8 cellular contexts compared by ENCODE assay signal in the genomic region with DNA sequence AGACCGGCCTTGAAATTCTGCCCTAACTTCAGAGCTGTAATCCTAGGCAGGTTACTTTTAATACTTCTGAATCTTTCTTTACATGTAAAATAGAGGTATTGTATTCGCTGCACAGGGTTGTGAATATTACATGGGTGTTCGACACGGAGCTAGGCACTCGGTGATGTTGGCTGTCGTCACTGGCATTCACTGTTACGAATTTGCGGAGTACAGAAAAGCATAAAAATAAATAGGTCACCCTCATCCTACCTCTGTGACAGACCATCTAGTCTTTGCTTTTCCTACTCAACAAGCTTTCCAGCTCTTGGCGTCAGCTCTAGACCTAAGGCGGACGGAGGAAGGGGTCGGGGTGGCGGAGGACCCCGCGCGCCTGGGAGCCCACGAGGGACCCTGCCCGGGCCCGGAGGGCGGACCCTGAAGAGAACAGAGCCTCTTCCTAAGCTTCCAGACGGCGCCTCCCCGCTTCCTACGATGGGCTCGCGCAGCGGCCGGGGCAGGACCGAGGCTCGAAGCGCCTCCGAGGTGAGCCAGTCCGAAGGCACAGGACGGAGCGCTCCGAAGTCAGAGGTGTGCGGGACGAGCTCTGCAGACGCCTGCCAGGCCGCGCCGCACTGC. TPM values are rescaled to one million over a fixed set of nuclear protein-coding genes. Genes with fewer than 3 reads are reported as not detected.
DNase-seq lines count a peak whose midpoint lies in the region; ATAC-seq and TF ChIP-seq lines count a peak whose summit lies in the region.

No MANE protein-coding gene starts in this region.

- H3K4me1 ChIP-seq in DND-41 (ENCODE audit: insufficient read depth, low read length) (peaks cover 39% of the 10 kb centered on the region), thyroid gland (peaks cover 45 to 56% of the 10 kb centered on the region in 2 donors)

- H3K27me3 ChIP-seq in DND-41 (ENCODE audit: insufficient read depth, low read length, poor library complexity): no peaks in the 10 kb centered on the region
- no peaks in the 10 kb centered on the region for H3K27me3 ChIP-seq in thyroid gland

- H4K20me1 ChIP-seq in DND-41 (ENCODE audit: insufficient read depth, low read length): peaks cover 19% of the 10 kb centered on the region

- H3K4me3 ChIP-seq in DND-41 (ENCODE audit: low read depth in 1 of 2, low read length in 2 of 2) (peak overlapping the region; percentile 87 to 88), astrocyte of the spinal cord (ENCODE audit: low read depth, low read length) (peak overlapping the region; percentile 80), thyroid gland (replicated peaks in 1 of 3) (peak overlapping the region; percentile 89 to 94 (median 91))

- 14 to 24% methylated on average over 23 to 39 of the region's 42 CpGs for WGBS in thyroid gland, 2 donors

- TF ChIP-seq CTCF in DND-41 (IDR thresholded peaks at IDR 0.05; ENCODE audit: borderline replicate concordance, extremely low read depth, low read length, poor library complexity, severe bottlenecking) (no peak), astrocyte of the spinal cord (IDR thresholded peaks at IDR 0.05; ENCODE audit: low read depth, low read length) (no peak), thyroid gland (IDR thresholded peaks at IDR 0.05) (no peak)

- peak overlapping the region; percentile 87 for H3K27ac ChIP-seq in DND-41 (ENCODE audit: low read length)
- H3K27ac ChIP-seq in thyroid gland: peak overlapping the region in 2 of 3 donors; percentile 86 to 91

- no peak for DNase-seq in DND-41
- no peak for DNase-seq in astrocyte of the spinal cord (ENCODE audit: low read depth, low spot score)
- DNase-seq in left colon: peak in 1 of 2 donors; percentile 58
- no peak for DNase-seq in thyroid gland

- TF ChIP-seq POLR2A in thyroid gland (IDR thresholded peaks at IDR 0.05): no peak

- H2AFZ ChIP-seq in DND-41 (ENCODE audit: low read depth, low read length): peak overlapping the region; percentile 94

- H3K36me3 ChIP-seq in DND-41 (ENCODE audit: insufficient read depth, low read length) (peaks cover 20% of the 10 kb centered on the region), thyroid gland (peaks cover 5 to 7% of the 10 kb centered on the region in 2 donors)

- ATAC-seq in DND-41 (ENCODE audit: insufficient read depth, low read depth): no peak
- ATAC-seq in HG03460 (IDR thresholded peaks at IDR 0.05; ENCODE audit: unreplicated experiment): peak; percentile 6
- peak; percentile 13 for ATAC-seq in left colon
- no peak for ATAC-seq in GM21576 (IDR thresholded peaks at IDR 0.05; ENCODE audit: unreplicated experiment)
- ATAC-seq in GM19035 (IDR thresholded peaks at IDR 0.05; ENCODE audit: unreplicated experiment): no peak
- ATAC-seq in HG02610 (IDR thresholded peaks at IDR 0.05; ENCODE audit: unreplicated experiment): no peak

- in situ Hi-C loops in astrocyte of the spinal cord (cut with HindIII; ENCODE audit: low sequenced_read_pairs): no loop called here

- H3K79me2 ChIP-seq in DND-41 (ENCODE audit: insufficient read depth, low read length): peaks cover 56% of the 10 kb centered on the region

- H3K9me3 ChIP-seq in DND-41 (ENCODE audit: insufficient read depth, low read length, severe bottlenecking) (no peaks in the 10 kb centered on the region), thyroid gland (no peaks in the 10 kb centered on the region)

- peak overlapping the region; percentile 97 for H3K9ac ChIP-seq in DND-41 (ENCODE audit: low read depth, low read length)

- H3K4me2 ChIP-seq in DND-41 (ENCODE audit: insufficient read depth, low read length): peak overlapping the region; percentile 98

- intact Hi-C loops in left colon (cut with DNase I, micrococcal nuclease): loop anchor here in 1 of 2 donors (10.0 kb wide), 1 partner anchor 163 kb away; no protein-coding TSS in a partner anchor
- intact Hi-C loops in thyroid gland (cut with DNase I): no loop called here

RNA-seq across cellular contexts. Expression of a gene that starts 0.9 kb away (rescaled TPM):
- total RNA-seq in left colon (100 to 1,000 TPM; 106 to 146 TPM), thyroid gland (100 to 1,000 TPM; 218 to 392 (median 285) TPM)

RNA-seq across cellular contexts. Expression of a gene that starts 17.0 kb away (rescaled TPM):
- total RNA-seq in left colon (100 to 1,000 TPM in 1 of 2 donors, 10 to 100 TPM in 1; 82.5 to 135 TPM), thyroid gland (10 to 100 TPM; 62.1 to 90.4 (median 75.0) TPM)

RNA-seq across cellular contexts. Expression of a gene that starts 53.2 kb away (rescaled TPM):
- total RNA-seq in left colon: 1,000 to 10,000 TPM; 1,613 to 1,684 TPM
- total RNA-seq in thyroid gland: 1,000 to 10,000 TPM; 5,127 to 8,436 (median 6,104) TPM

Comparison
In these comparisons a context has a peak if more than half of its experiments do, and no peak if none do; other contexts are left out.
1. ATAC-seq: peak in HG03460 (single experiment) and left colon (single experiment); none in DND-41 (single experiment), GM21576 (single experiment), GM19035 (single experiment) and HG02610 (single experiment).
2. Peak in every context shown above with its lines, with median percentiles within 50 percentile points of each other: H3K4me3 ChIP-seq.